Comparison of ENCODE assay signal across 22 cellular contexts in genomic region chr3:66261318-66261717, GRCh38. TPM values are rescaled to one million over a fixed set of nuclear protein-coding genes. Genes with fewer than 3 reads are reported as not detected.
DNase-seq lines count a peak whose midpoint lies in the region; ATAC-seq and TF ChIP-seq lines count a peak whose summit lies in the region.
"Had no signal": no experiment of that assay in that cellular context is flagged by ENCODE, and none has a peak within 500 bp of the region (broad histone marks: within the 10 kb centered on the region; RNA-seq: fewer than 3 reads in every experiment).

No MANE protein-coding gene starts in this region.

- in situ Hi-C loops in brain microvascular endothelial cell (cut with HindIII; ENCODE audit: low pct_ligation_motif_present, low sequenced_read_pairs): loop anchor here (25.0 kb wide), 1 partner anchor 551 kb away; no protein-coding TSS in a partner anchor

- H3K4me1 ChIP-seq in CD8-positive, alpha-beta T cell (ENCODE audit: insufficient read depth, low read length): no peaks in the 10 kb centered on the region
- H3K4me1 ChIP-seq: parathyroid adenoma had no signal

- CTCF ChIA-PET in CD8-positive, alpha-beta T cell (lab: Charles Lee): interaction anchor here (1.3 to 2.4 kb wide), 2 partner anchors 555 to 561 kb away, joined by 3 to 9 read pairs; no protein-coding TSS in a partner anchor

- TF ChIP-seq CTCF in CD8-positive, alpha-beta T cell (IDR thresholded peaks at IDR 0.05): no peak
- no peak for TF ChIP-seq CTCF in brain microvascular endothelial cell (IDR thresholded peaks at IDR 0.05; ENCODE audit: low read depth, low read length, missing control alignments)

- intact Hi-C loops in CD8-positive, alpha-beta T cell (cut with DNase I, micrococcal nuclease): no loop called here

- no peak overlapping the region for H3K27ac ChIP-seq in CD8-positive, alpha-beta T cell (ENCODE audit: low read depth, low read length)
- no peak overlapping the region for H3K27ac ChIP-seq in brain microvascular endothelial cell
- H3K27ac ChIP-seq: parathyroid adenoma, PC-9 had no signal

- no peaks in the 10 kb centered on the region for H3K27me3 Mint-ChIP-seq in CD8-positive, alpha-beta T cell (ENCODE audit: low read depth)
- H3K27me3 Mint-ChIP-seq: activated naive CD4-positive, alpha-beta T cell treated with anti-CD3 and anti-CD28 coated beads, Interleukin-2, amount 10 ng/mL, durations not matched to agents 7 days and 5 days; B cell; naive thymus-derived CD4-positive, alpha-beta T cell had no signal

- H3K4me3 ChIP-seq in CD8-positive, alpha-beta T cell (ENCODE audit: low read depth, low read length): no peak overlapping the region
- no peak overlapping the region for H3K4me3 ChIP-seq in brain microvascular endothelial cell (ENCODE audit: low read depth, low read length)
- H3K4me3 ChIP-seq: PC-9, smooth muscle cell had no signal

- H3K4me1 Mint-ChIP-seq in CD8-positive, alpha-beta T cell (ENCODE audit: low read depth): peaks cover 7% of the 10 kb centered on the region
- H3K4me1 Mint-ChIP-seq: activated naive CD4-positive, alpha-beta T cell treated with anti-CD3 and anti-CD28 coated beads, Interleukin-2, amount 10 ng/mL, durations not matched to agents 7 days and 5 days; B cell had no signal

- POLR2A ChIA-PET in CD8-positive, alpha-beta T cell (lab: Charles Lee): no interaction called here

- H3K9me3 Mint-ChIP-seq in CD8-positive, alpha-beta T cell: no peaks in the 10 kb centered on the region
- H3K9me3 Mint-ChIP-seq: activated naive CD4-positive, alpha-beta T cell treated with anti-CD3 and anti-CD28 coated beads, Interleukin-2, amount 10 ng/mL, durations not matched to agents 7 days and 5 days; naive thymus-derived CD4-positive, alpha-beta T cell had no signal

- H3K9me3 ChIP-seq in CD8-positive, alpha-beta T cell (ENCODE audit: low read length): no peaks in the 10 kb centered on the region

- H3K27ac Mint-ChIP-seq in CD8-positive, alpha-beta T cell: peak overlapping the region; percentile 45
- H3K27ac Mint-ChIP-seq: activated naive CD4-positive, alpha-beta T cell treated with anti-CD3 and anti-CD28 coated beads, Interleukin-2, amount 10 ng/mL, durations not matched to agents 7 days and 5 days; B cell; naive thymus-derived CD4-positive, alpha-beta T cell had no signal

- DNase-seq in CD8-positive, alpha-beta T cell: no peak
- DNase-seq in HS-27A (ENCODE audit: low read depth): peak; percentile 29
- DNase-seq in brain microvascular endothelial cell: peak; percentile 62
- DNase-seq in kidney glomerular epithelial cell (lab: John Stamatoyannopoulos, UW): peak; percentile 32
- no peak for DNase-seq in SKM-1 (lab: John Stamatoyannopoulos, UW; ENCODE audit: unreplicated experiment)
- no peak for DNase-seq in DMS53 treated with DMSO at 0.1 percent for 48 hours (lab: John Stamatoyannopoulos, UW; ENCODE audit: unreplicated experiment)
- DNase-seq: activated CD4-positive, alpha-beta T cell treated with anti-CD3 and anti-CD28 coated beads, Interleukin-2, amount 50 U/mL, for 48 hours; activated naive CD4-positive, alpha-beta T cell treated with anti-CD3 and anti-CD28 coated beads, Interleukin-2, amount 10 ng/mL, durations not matched to agents 7 days and 5 days; erythroblast; GF-D8; head of caudate nucleus; mammary epithelial cell; naive thymus-derived CD4-positive, alpha-beta T cell; NCI-H1436; NCI-H774; PC-9; stimulated activated CD4-positive, alpha-beta T cell treated with anti-CD3 and anti-CD28 coated beads, Interleukin-4, amount 100 ng/mL, for 24 hours had no signal

- no peak overlapping the region for H3K4me3 Mint-ChIP-seq in CD8-positive, alpha-beta T cell
- H3K4me3 Mint-ChIP-seq: activated naive CD4-positive, alpha-beta T cell treated with anti-CD3 and anti-CD28 coated beads, Interleukin-2, amount 10 ng/mL, durations not matched to agents 7 days and 5 days; B cell; naive thymus-derived CD4-positive, alpha-beta T cell had no signal

- ATAC-seq in CD8-positive, alpha-beta T cell: no peak
- ATAC-seq in HG02623 (IDR thresholded peaks at IDR 0.05; ENCODE audit: unreplicated experiment): no peak
- ATAC-seq in GM18498 (IDR thresholded peaks at IDR 0.05; ENCODE audit: unreplicated experiment): no peak
- ATAC-seq: naive thymus-derived CD4-positive, alpha-beta T cell had no signal

- H3K36me3 Mint-ChIP-seq in CD8-positive, alpha-beta T cell: peaks cover 57% of the 10 kb centered on the region
- H3K36me3 Mint-ChIP-seq: activated naive CD4-positive, alpha-beta T cell treated with anti-CD3 and anti-CD28 coated beads, Interleukin-2, amount 10 ng/mL, durations not matched to agents 7 days and 5 days had no signal

- no peaks in the 10 kb centered on the region for H3K27me3 ChIP-seq in CD8-positive, alpha-beta T cell (ENCODE audit: insufficient read depth, low read length)
- H3K27me3 ChIP-seq in brain microvascular endothelial cell (replicated peaks): no peaks in the 10 kb centered on the region

- H3K36me3 ChIP-seq in CD8-positive, alpha-beta T cell (ENCODE audit: insufficient read depth, low read length): no peaks in the 10 kb centered on the region
- no peaks in the 10 kb centered on the region for H3K36me3 ChIP-seq in brain microvascular endothelial cell (replicated peaks)

RNA-seq across cellular contexts. Expression of gene SLC25A26, which starts 40.5 kb away (rescaled TPM):
- total RNA-seq in CD8-positive, alpha-beta T cell: 10 to 100 TPM; 32.0 to 37.4 TPM

Comparison
In these comparisons a context has a peak if more than half of its experiments do, and no peak if none do; other contexts are left out.
1. DNase-seq: peak in HS-27A (single experiment), brain microvascular endothelial cell (single experiment) and kidney glomerular epithelial cell (single experiment); none in CD8-positive, alpha-beta T cell (0 of 7), SKM-1 (single experiment) and DMS53 treated with DMSO at 0.1 percent for 48 hours (single experiment).